In the genomic region with DNA sequence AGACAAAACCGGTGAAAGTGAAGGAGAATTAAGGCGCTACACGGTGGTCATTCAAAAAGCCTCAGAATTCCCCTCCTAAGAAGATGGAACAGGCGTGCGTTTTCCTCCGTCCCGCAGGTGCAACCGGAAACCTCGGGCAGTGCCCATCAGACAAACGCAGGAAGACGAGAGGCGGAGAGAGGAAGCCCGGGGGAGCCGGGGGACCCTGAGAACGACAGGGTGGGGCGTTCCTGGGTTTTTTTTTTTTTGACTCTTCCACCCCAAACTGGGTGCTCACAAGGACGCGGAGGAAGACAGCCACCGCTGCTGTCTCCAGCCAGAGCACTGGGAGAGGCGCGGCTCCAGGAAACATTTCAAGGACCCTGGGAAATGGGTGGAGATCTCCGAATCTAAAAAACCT, we compare ENCODE assay signal across 2 cellular contexts.
TF ChIP-seq lines count a peak whose summit lies in the region.

No MANE protein-coding gene starts in this region.

TF ChIP-seq in HepG2, 621 proteins besides CTCF, POLR2A, EP300 and RAD21:
- TF ChIP-seq MLXIP (CRISPR knock-in tag; IDR thresholded peaks at IDR 0.05; ENCODE audit: borderline replicate concordance) (no peak), ATAD3A (CRISPR knock-in tag; IDR thresholded peaks at IDR 0.05) (no peak), SRSF1 (optimal IDR thresholded peaks at IDR 0.05; ENCODE audit: low read depth, low read length) (peak; percentile 40)

TF ChIP-seq in HEK293T, 16 proteins besides CTCF, POLR2A, EP300 and RAD21:
- no peak for TF ChIP-seq PKNOX1 (IDR thresholded peaks at IDR 0.05)
